12 cellular contexts compared by ENCODE assay signal in genomic region chr13:114044486-114044885, GRCh38.
A peak's percentile ranks its signal among the peaks of the same experiment; 100 is the strongest.
DNase-seq lines count a peak whose midpoint lies in the region; ATAC-seq lines count a peak whose summit lies in the region.
"Had no signal": no experiment of that assay in that cellular context is flagged by ENCODE, and none has a peak within 500 bp of the region (broad histone marks: within the 10 kb centered on the region; RNA-seq: fewer than 3 reads in every experiment).

No MANE protein-coding gene starts in this region.

- peaks cover 52% of the 10 kb centered on the region for H3K4me1 Mint-ChIP-seq in activated CD4-positive, alpha-beta T cell treated with anti-CD3 and anti-CD28 coated beads for 36 hours
- peaks cover 45 to 46% of the 10 kb centered on the region in 2 donors for H3K4me1 Mint-ChIP-seq in stimulated activated naive B cell treated with anti-CD40 and anti-IgM and Interleukin-4, amounts not matched to agents 10 μg/mL and 1 μg/mL and 100 μg/mL, for 72 hours

- H3K4me1 ChIP-seq in SJSA1 (replicated peaks), result peaks cover 14% of the 10 kb centered on the region
- H3K4me1 ChIP-seq: parathyroid adenoma had no signal

- CTCF ChIA-PET in activated CD4-positive, alpha-beta T cell treated with anti-CD3 and anti-CD28 coated beads for 36 hours (lab: Charles Lee), result no interaction called here

- H3K9me3 ChIP-seq in SJSA1 (replicated peaks), result no peaks in the 10 kb centered on the region

- DNase-seq in activated CD4-positive, alpha-beta T cell treated with anti-CD3 and anti-CD28 coated beads for 36 hours, result no peak
- DNase-seq in activated CD4-positive, alpha-beta T cell treated with anti-CD3 and anti-CD28 coated beads for 4 hours, result no peak
- DNase-seq in SJSA1 (ENCODE audit: low read depth in 1 of 2, low spot score in 2 of 2), result peak in 1 of 2 experiments; percentile 40
- peak; percentile 88 for DNase-seq in fibroblast of gingiva (ENCODE audit: low read depth)
- no peak for DNase-seq in stimulated activated naive B cell treated with anti-CD40 and anti-IgM and Interleukin-4, amounts not matched to agents 10 μg/mL and 1 μg/mL and 100 μg/mL, for 72 hours
- DNase-seq in NCI-H446 (lab: John Stamatoyannopoulos, UW), result no peak
- DNase-seq in NCI-H1092 treated with DMSO at 0.1 percent for 48 hours (lab: John Stamatoyannopoulos, UW), result no peak
- DNase-seq in inferior parietal cortex (ENCODE audit: extremely low spot score), result no peak
- DNase-seq: NCI-H345 had no signal

- no peak overlapping the region for H3K4me3 Mint-ChIP-seq in activated CD4-positive, alpha-beta T cell treated with anti-CD3 and anti-CD28 coated beads for 36 hours
- peak overlapping the region in 1 of 2 donors; percentile 71 for H3K4me3 Mint-ChIP-seq in stimulated activated naive B cell treated with anti-CD40 and anti-IgM and Interleukin-4, amounts not matched to agents 10 μg/mL and 1 μg/mL and 100 μg/mL, for 72 hours
- H3K4me3 Mint-ChIP-seq: T-helper 2 cell treated with Interferon-gamma antibody and Interleukin-4, amounts not matched to agents 5 μg/mL and 100 μg/mL, for 36 hours had no signal

- no peaks in the 10 kb centered on the region for H3K9me3 Mint-ChIP-seq in activated CD4-positive, alpha-beta T cell treated with anti-CD3 and anti-CD28 coated beads for 36 hours (ENCODE audit: low read depth)
- peaks cover 0 to 3% of the 10 kb centered on the region in 2 donors for H3K9me3 Mint-ChIP-seq in stimulated activated naive B cell treated with anti-CD40 and anti-IgM and Interleukin-4, amounts not matched to agents 10 μg/mL and 1 μg/mL and 100 μg/mL, for 72 hours
- H3K9me3 Mint-ChIP-seq: T-helper 2 cell treated with Interferon-gamma antibody and Interleukin-4, amounts not matched to agents 5 μg/mL and 100 μg/mL, for 36 hours had no signal

- peak overlapping the region; percentile 50; the same call in 1 of the 2 replicates for H3K27ac ChIP-seq in SJSA1
- H3K27ac ChIP-seq: heart left ventricle, parathyroid adenoma had no signal

- no peaks in the 10 kb centered on the region for H3K27me3 ChIP-seq in SJSA1 (replicated peaks)
- H3K27me3 ChIP-seq: heart left ventricle had no signal

- intact Hi-C loops in activated CD4-positive, alpha-beta T cell treated with anti-CD3 and anti-CD28 coated beads for 36 hours (cut with DNase I, micrococcal nuclease), result no loop called here

- H3K4me3 ChIP-seq in SJSA1, result no peak overlapping the region
- H3K4me3 ChIP-seq: heart left ventricle had no signal

- POLR2A ChIA-PET in activated CD4-positive, alpha-beta T cell treated with anti-CD3 and anti-CD28 coated beads for 36 hours (lab: Charles Lee), result no interaction called here

- no peaks in the 10 kb centered on the region for H3K27me3 Mint-ChIP-seq in activated CD4-positive, alpha-beta T cell treated with anti-CD3 and anti-CD28 coated beads for 36 hours
- H3K27me3 Mint-ChIP-seq in stimulated activated naive B cell treated with anti-CD40 and anti-IgM and Interleukin-4, amounts not matched to agents 10 μg/mL and 1 μg/mL and 100 μg/mL, for 72 hours, result no peaks in the 10 kb centered on the region

- peak overlapping the region; percentile 69 for H3K27ac Mint-ChIP-seq in activated CD4-positive, alpha-beta T cell treated with anti-CD3 and anti-CD28 coated beads for 36 hours
- peak overlapping the region; percentile 97 for H3K27ac Mint-ChIP-seq in stimulated activated naive B cell treated with anti-CD40 and anti-IgM and Interleukin-4, amounts not matched to agents 10 μg/mL and 1 μg/mL and 100 μg/mL, for 72 hours
- H3K27ac Mint-ChIP-seq: T-helper 2 cell treated with Interferon-gamma antibody and Interleukin-4, amounts not matched to agents 5 μg/mL and 100 μg/mL, for 36 hours had no signal

- no peak for ATAC-seq in activated CD4-positive, alpha-beta T cell treated with anti-CD3 and anti-CD28 coated beads for 36 hours
- no peak for ATAC-seq in stimulated activated naive B cell treated with anti-CD40 and anti-IgM and Interleukin-4, amounts not matched to agents 10 μg/mL and 1 μg/mL and 100 μg/mL, for 72 hours (replicated peaks)
- ATAC-seq: heart left ventricle had no signal

- H3K36me3 ChIP-seq in SJSA1, result peaks cover 22% of the 10 kb centered on the region

- peaks cover 28% of the 10 kb centered on the region for H3K36me3 Mint-ChIP-seq in activated CD4-positive, alpha-beta T cell treated with anti-CD3 and anti-CD28 coated beads for 36 hours (ENCODE audit: low read depth)
- H3K36me3 Mint-ChIP-seq in stimulated activated naive B cell treated with anti-CD40 and anti-IgM and Interleukin-4, amounts not matched to agents 10 μg/mL and 1 μg/mL and 100 μg/mL, for 72 hours, result peaks cover 28 to 44% of the 10 kb centered on the region in 2 donors
